ENCODE assay signal across 8 cellular contexts in genomic region chr6:119308048-119308570, GRCh38. TPM values are rescaled to one million over a fixed set of nuclear protein-coding genes. Genes with fewer than 3 reads are reported as not detected.
A peak's percentile ranks its signal among the peaks of the same experiment; 100 is the strongest.
DNase-seq lines count a peak whose midpoint lies in the region; ATAC-seq and TF ChIP-seq lines count a peak whose summit lies in the region.
"Had no signal": no experiment of that assay in that cellular context is flagged by ENCODE, and none has a peak within 500 bp of the region (broad histone marks: within the 10 kb centered on the region; RNA-seq: fewer than 3 reads in every experiment).

No MANE protein-coding gene starts in this region.

- H3K9me3 ChIP-seq in osteoblast (ENCODE audit: low read depth, low read length) = no peaks in the 10 kb centered on the region

- no peak for TF ChIP-seq CTCF in osteoblast (IDR thresholded peaks at IDR 0.05; ENCODE audit: extremely low read depth, low read depth, low read length)

- H3K27ac ChIP-seq in osteoblast (ENCODE audit: low read depth, low read length) = peak overlapping the region; percentile 18

- H3K27me3 ChIP-seq in osteoblast (ENCODE audit: insufficient read depth, low read length) = no peaks in the 10 kb centered on the region

- H3K4me3 ChIP-seq in osteoblast (ENCODE audit: insufficient read depth, low read length) = no peak overlapping the region

- no peak for ATAC-seq in GM19324 (IDR thresholded peaks at IDR 0.05; ENCODE audit: low FRiP score, unreplicated experiment)
- ATAC-seq in GM18519 (IDR thresholded peaks at IDR 0.05; ENCODE audit: low FRiP score, unreplicated experiment) = no peak

- no peaks in the 10 kb centered on the region for H4K20me1 ChIP-seq in osteoblast (ENCODE audit: insufficient read depth, low read length)

- DNase-seq in GM04503 (ENCODE audit: low read depth) (peak; percentile 67), MV-4-11 (lab: John Stamatoyannopoulos, UW) (peak; percentile 54), dermis blood vessel endothelial cell (peak; percentile 37), osteoblast (ENCODE audit: insufficient read length, low spot score, missing footprints) (no peak)
- no peak for DNase-seq in activated CD4-positive, alpha-beta T cell treated with anti-CD3 and anti-CD28 coated beads for 48 hours
- DNase-seq: activated CD4-positive, CD25-positive, alpha-beta regulatory T cell treated with anti-CD3 and anti-CD28 coated beads, Interleukin-2, amount 50 U/mL, for 72 hours had no signal

- H3K36me3 ChIP-seq in osteoblast (ENCODE audit: insufficient read depth, low read length) = no peaks in the 10 kb centered on the region

- peak overlapping the region; percentile 15 for H3K4me2 ChIP-seq in osteoblast (ENCODE audit: insufficient read depth, low read length)

- H2AFZ ChIP-seq in osteoblast (ENCODE audit: low read length) = no peak overlapping the region

- H3K79me2 ChIP-seq in osteoblast (ENCODE audit: insufficient read depth, low read length) = no peaks in the 10 kb centered on the region

- H3K4me1 ChIP-seq in osteoblast (ENCODE audit: insufficient read depth, low read length) = peaks cover 15% of the 10 kb centered on the region

RNA-seq across cellular contexts. Expression of gene MAN1A1, which starts 41.5 kb away (rescaled TPM):
- total RNA-seq in dermis blood vessel endothelial cell (179 and 202 TPM in 2 replicates), osteoblast (67.2 and 79.6 TPM in 2 replicates)

Comparison
In these comparisons a context has a peak if more than half of its experiments do, and no peak if none do; other contexts are left out.
1. DNase-seq: peak in GM04503 (single experiment), MV-4-11 (single experiment) and dermis blood vessel endothelial cell (single experiment); none in osteoblast (single experiment) and activated CD4-positive, alpha-beta T cell treated with anti-CD3 and anti-CD28 coated beads for 48 hours (single experiment).